10 cellular contexts compared by ENCODE assay signal in the genomic region with DNA sequence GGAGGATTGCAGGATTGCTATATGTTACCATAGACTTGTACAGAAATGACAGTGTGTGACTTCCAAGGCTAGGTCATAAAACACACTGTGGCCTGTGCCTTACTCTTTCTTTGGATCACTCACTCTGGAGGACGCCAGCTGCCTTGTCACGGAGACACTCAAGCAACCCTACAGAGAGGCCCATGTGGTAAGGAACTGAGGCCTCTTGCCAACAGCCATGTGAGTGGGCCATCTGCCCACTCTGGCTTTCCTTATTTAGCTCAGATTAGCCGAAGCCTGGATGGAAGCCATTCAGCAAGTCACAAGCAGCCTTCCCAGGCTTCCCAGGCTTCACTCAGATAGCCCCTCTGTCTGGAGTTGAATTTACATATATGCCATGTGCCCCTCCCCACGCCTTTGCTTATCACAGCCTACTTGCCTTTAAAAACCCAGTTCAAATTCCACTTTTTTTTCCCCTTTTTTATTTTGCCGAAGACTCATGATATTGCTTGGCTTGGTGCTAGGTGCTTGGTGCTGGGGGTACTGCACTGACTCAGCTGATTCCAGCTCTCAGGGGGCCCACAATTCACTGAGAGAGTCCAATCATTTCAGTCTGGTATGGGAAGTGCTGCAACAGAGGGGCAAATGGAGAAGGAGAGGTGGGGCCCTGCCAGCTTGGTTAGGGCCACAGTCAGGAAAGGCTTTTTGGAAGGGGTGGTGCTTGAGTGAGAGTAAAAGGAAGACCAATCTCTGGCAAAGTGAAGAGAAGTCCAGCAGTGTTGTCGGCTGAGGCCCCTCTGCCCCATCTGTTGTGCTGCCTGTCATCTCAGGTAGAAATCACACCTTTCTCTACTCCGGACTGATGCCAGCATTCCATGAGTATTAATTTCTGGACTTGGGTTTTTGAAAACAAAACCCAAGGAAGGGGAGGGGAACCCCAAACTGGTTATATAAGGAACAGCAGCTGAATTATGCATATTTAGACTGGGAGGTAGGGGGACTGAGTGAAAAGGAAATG. TPM values are rescaled to one million over a fixed set of nuclear protein-coding genes. Genes with fewer than 3 reads are reported as not detected.
A peak's percentile ranks its signal among the peaks of the same experiment; 100 is the strongest.
DNase-seq lines count a peak whose midpoint lies in the region; ATAC-seq, FAIRE-seq and TF ChIP-seq lines count a peak whose summit lies in the region.
"Had no signal": no experiment of that assay in that cellular context is flagged by ENCODE, and none has a peak within 500 bp of the region (broad histone marks: within the 10 kb centered on the region; RNA-seq: fewer than 3 reads in every experiment).

No MANE protein-coding gene starts in this region.

- H3K27ac ChIP-seq in right lobe of liver, result no peak overlapping the region
- H3K27ac ChIP-seq in HepG2 (ENCODE audit: extremely low read length, insufficient read depth, low read length), result no peak overlapping the region
- H3K27ac ChIP-seq in foreskin keratinocyte, result no peak overlapping the region
- H3K27ac ChIP-seq: BLaER1 treated with 17β-estradiol and CSF1 and Interleukin-3, amounts not matched to agents 10 nM and 100 nM had no signal

- H3K4me1 ChIP-seq in right lobe of liver, result no peaks in the 10 kb centered on the region
- H3K4me1 ChIP-seq in HepG2 (ENCODE audit: insufficient read depth, low read length), result no peaks in the 10 kb centered on the region
- H3K4me1 ChIP-seq in foreskin keratinocyte, result peaks cover 7% of the 10 kb centered on the region
- H3K4me1 ChIP-seq: BLaER1 treated with 17β-estradiol and CSF1 and Interleukin-3, amounts not matched to agents 10 nM and 100 nM had no signal

- no peak for TF ChIP-seq EP300 in HepG2 (IDR thresholded peaks at IDR 0.05; ENCODE audit: low read depth in 2 of 2, low read length in 2 of 2)
- TF ChIP-seq EP300 in HepG2 (CRISPR knock-in tag; IDR thresholded peaks at IDR 0.05; ENCODE audit: borderline replicate concordance), result no peak

- CTCF ChIA-PET in HepG2 (lab: Yijun Ruan, JAX; ENCODE audit: low intra/inter-chr PET ratio, low total read pairs), result no interaction called here

- H3K9ac ChIP-seq in HepG2 (ENCODE audit: insufficient read depth, low read depth, low read length), result no peak overlapping the region
- H3K9ac ChIP-seq: BLaER1 treated with 17β-estradiol and CSF1 and Interleukin-3, amounts not matched to agents 10 nM and 100 nM had no signal

- no peak for TF ChIP-seq RAD21 in HepG2 (CRISPR knock-in tag; IDR thresholded peaks at IDR 0.05)

- H2AFZ ChIP-seq in HepG2 (ENCODE audit: low read length), result no peak overlapping the region

- no TSS peak for BruUV-seq in HepG2 (replicated peaks; lab: Mats Ljungman, UMichigan)

- TF ChIP-seq POLR2A in right lobe of liver (IDR thresholded peaks at IDR 0.05) (no peak), HepG2 (IDR thresholded peaks at IDR 0.05; ENCODE audit: insufficient read depth in 1 of 2, low read depth in 2 of 2, low read length in 2 of 2) (no peak)

- 76% methylated on average over 4 of the region's 7 CpGs for WGBS in right lobe of liver (ENCODE audit: insufficient coverage, low coverage, low lambda C conversion rate, missing lambda C conversion rate)
- WGBS in HepG2 (ENCODE audit: low lambda C conversion rate), result 45% methylated on average over 4 of the region's 7 CpGs

- in situ Hi-C loops in HepG2 (cut with HindIII; ENCODE audit: extremely low pct_ligation_motif_present, low pct_unique_long_range_greater_than_20kb), result loop anchor here (10.0 kb wide), 1 partner anchor 61 kb away; no protein-coding TSS in a partner anchor

- peak in 1 of 3 donors; percentile 53 for DNase-seq in right lobe of liver
- DNase-seq in HepG2 (ENCODE audit: low spot score), result no peak
- peak; percentile 75 for DNase-seq in dermis blood vessel endothelial cell
- DNase-seq in middle frontal gyrus (ENCODE audit: extremely low spot score, low spot score), result peak; percentile 64
- DNase-seq in retina, result no peak
- DNase-seq in foreskin keratinocyte, result no peak
- no peak for DNase-seq in HuH-7 (ENCODE audit: low spot score)
- DNase-seq: activated CD8-positive, alpha-beta T cell treated with anti-CD3 and anti-CD28 coated beads, Interleukin-2, amount 10 ng/mL, durations not matched to agents 7 days and 5 days had no signal

- no peaks in the 10 kb centered on the region for H3K27me3 ChIP-seq in right lobe of liver
- H3K27me3 ChIP-seq in HepG2 (ENCODE audit: control insufficient read depth in 1 of 2, insufficient read depth in 2 of 2, low read length in 2 of 2), result peaks cover 0 to 9% of the 10 kb centered on the region in 2 experiments; a peak in 3 of 5 replicates
- H3K27me3 ChIP-seq in foreskin keratinocyte, result no peaks in the 10 kb centered on the region
- H3K27me3 ChIP-seq: BLaER1 treated with 17β-estradiol and CSF1 and Interleukin-3, amounts not matched to agents 10 nM and 100 nM had no signal

- ATAC-seq in right lobe of liver (peak; percentile 41 to 64 (median 50)), HepG2 (no peak), foreskin keratinocyte (no peak), GM19397 (IDR thresholded peaks at IDR 0.05; ENCODE audit: unreplicated experiment) (no peak)
- ATAC-seq: activated CD8-positive, alpha-beta T cell treated with anti-CD3 and anti-CD28 coated beads, Interleukin-2, amount 10 ng/mL, durations not matched to agents 7 days and 5 days had no signal

- no peak overlapping the region for H3K4me2 ChIP-seq in HepG2 (ENCODE audit: low read depth, low read length)
- H3K4me2 ChIP-seq: BLaER1 treated with 17β-estradiol and CSF1 and Interleukin-3, amounts not matched to agents 10 nM and 100 nM had no signal

- intact Hi-C loops in right lobe of liver (cut with DNase I) (no loop called here), HepG2 (cut with micrococcal nuclease; ENCODE audit: unreplicated experiment) (no loop called here)

- no peaks in the 10 kb centered on the region for H4K20me1 ChIP-seq in HepG2 (ENCODE audit: insufficient read depth, low read length)
- H4K20me1 ChIP-seq: BLaER1 treated with 17β-estradiol and CSF1 and Interleukin-3, amounts not matched to agents 10 nM and 100 nM had no signal

- no peaks in the 10 kb centered on the region for H3K9me3 ChIP-seq in right lobe of liver
- H3K9me3 ChIP-seq in HepG2 (ENCODE audit: low read length), result no peaks in the 10 kb centered on the region

- H3K4me3 ChIP-seq in right lobe of liver (no peak overlapping the region), HepG2 (replicated peaks in 1 of 3; ENCODE audit: insufficient read depth in 1 of 3, low read depth in 2 of 3, low read length in 3 of 3) (no peak overlapping the region)
- H3K4me3 ChIP-seq: BLaER1 treated with 17β-estradiol and CSF1 and Interleukin-3, amounts not matched to agents 10 nM and 100 nM had no signal

- TF ChIP-seq CTCF in right lobe of liver (IDR thresholded peaks at IDR 0.05) (no peak), HepG2 (CRISPR knock-in tag; IDR thresholded peaks at IDR 0.05) (no peak), foreskin keratinocyte (conservative IDR thresholded peaks at IDR 0.05) (no peak)

- no peaks in the 10 kb centered on the region for H3K36me3 ChIP-seq in right lobe of liver
- H3K36me3 ChIP-seq in HepG2 (replicated peaks in 1 of 2; ENCODE audit: control insufficient read depth in 1 of 2, insufficient read depth in 2 of 2, low read length in 2 of 2), result no peaks in the 10 kb centered on the region

- no peak for FAIRE-seq in HepG2 (lab: Jason Lieb, UNC)

- no peaks in the 10 kb centered on the region for H3K79me2 ChIP-seq in HepG2 (ENCODE audit: insufficient read depth, low read length)

- POLR2A ChIA-PET in HepG2 (lab: Yijun Ruan, JAX), result no interaction called here

TF ChIP-seq in HepG2, 621 proteins besides CTCF, POLR2A, EP300 and RAD21:
- TF ChIP-seq ZNF530 (CRISPR knock-in tag; IDR thresholded peaks at IDR 0.05; ENCODE audit: low read depth), result no peak

RNA-seq across cellular contexts. Expression of gene P4HA3, which starts 14.5 kb away (rescaled TPM):
- total RNA-seq in right lobe of liver (1 to 10 TPM in 2 of 6 experiments, under 1 TPM in 3, not detected in 1; 0.12 to 2.1 (median 0.78) TPM), HepG2 (2016; rRNA removed; fragmentation: Illumina TruSeq; extraction: Trizol) (not detected in 2 replicates), dermis blood vessel endothelial cell (19.2 and 37.4 TPM in 2 replicates), foreskin keratinocyte (0.63 and 0.85 TPM in 2 replicates)
- total RNA-seq in HepG2 (2016; cell fraction: cytosol; rRNA removed; fragmentation: Illumina TruSeq; extraction: Trizol; ENCODE audit: low read depth), result not detected in 2 replicates
- not detected in 2 replicates for total RNA-seq in HepG2 (2016; cell fraction: insoluble cytoplasmic fraction; rRNA removed; fragmentation: Illumina TruSeq; extraction: Trizol)
- not detected in 2 replicates for total RNA-seq in HepG2 (2016; cell fraction: membrane; rRNA removed; fragmentation: Illumina TruSeq; extraction: Trizol)
- total RNA-seq in HepG2 (2016; cell fraction: nucleus; rRNA removed; fragmentation: Illumina TruSeq; extraction: Trizol), result not detected in 2 replicates
- polyA plus RNA-seq in HepG2 (2011; rRNA removed) (not detected in 2 replicates), foreskin keratinocyte (0.64 and 0.95 TPM in 2 replicates)
- polyA plus RNA-seq in HepG2 (2011; cell fraction: cytosol; rRNA removed), result 0.03 TPM in 1 of 2 replicates, not detected in the other
- polyA plus RNA-seq in HepG2 (2011; cell fraction: nucleus; rRNA removed), result not detected in 2 replicates
- polyA plus RNA-seq in HepG2 (2012), result 0.11 TPM in 1 of 2 replicates, not detected in the other
- 0.08 TPM in 1 of 2 replicates, not detected in the other for polyA plus RNA-seq in HepG2 (2016; cell fraction: cytosol; fragmentation: Illumina TruSeq; extraction: Trizol; ENCODE audit: low read depth)
- not detected in 2 replicates for polyA plus RNA-seq in HepG2 (2016; cell fraction: insoluble cytoplasmic fraction; fragmentation: Illumina TruSeq; extraction: Trizol; ENCODE audit: low read depth)
- not detected in 2 replicates for polyA plus RNA-seq in HepG2 (2016; cell fraction: membrane; fragmentation: Illumina TruSeq; extraction: Trizol; ENCODE audit: low read depth)
- polyA plus RNA-seq in HepG2 (2016; cell fraction: nucleus; fragmentation: Illumina TruSeq; extraction: Trizol; ENCODE audit: insufficient read depth, low read depth), result not detected in 2 replicates
- 1.5 TPM in 1 of 2 replicates, not detected in the other for polyA minus RNA-seq in HepG2 (2011; rRNA and poly(A)+ RNA removed; ENCODE audit: low replicate concordance)
- not detected in 2 replicates for polyA minus RNA-seq in HepG2 (2011; cell fraction: cytosol; rRNA and poly(A)+ RNA removed)
- polyA minus RNA-seq in HepG2 (2011; cell fraction: nucleus; rRNA and poly(A)+ RNA removed), result not detected in 2 replicates
- total RNA-seq: activated CD8-positive, alpha-beta T cell treated with anti-CD3 and anti-CD28 coated beads, Interleukin-2, amount 10 ng/mL, durations not matched to agents 7 days and 5 days had no signal

Comparison
In these comparisons a context has a peak if more than half of its experiments do, and no peak if none do; other contexts are left out.
1. ATAC-seq: peak in right lobe of liver (4 of 4); none in HepG2 (single experiment), foreskin keratinocyte (single experiment) and GM19397 (single experiment).
2. DNase-seq: peak in dermis blood vessel endothelial cell (single experiment) and middle frontal gyrus (single experiment); none in HepG2 (single experiment), retina (single experiment), foreskin keratinocyte (0 of 2) and HuH-7 (single experiment).